ENCODE assay signal across 13 cellular contexts in the genomic region with DNA sequence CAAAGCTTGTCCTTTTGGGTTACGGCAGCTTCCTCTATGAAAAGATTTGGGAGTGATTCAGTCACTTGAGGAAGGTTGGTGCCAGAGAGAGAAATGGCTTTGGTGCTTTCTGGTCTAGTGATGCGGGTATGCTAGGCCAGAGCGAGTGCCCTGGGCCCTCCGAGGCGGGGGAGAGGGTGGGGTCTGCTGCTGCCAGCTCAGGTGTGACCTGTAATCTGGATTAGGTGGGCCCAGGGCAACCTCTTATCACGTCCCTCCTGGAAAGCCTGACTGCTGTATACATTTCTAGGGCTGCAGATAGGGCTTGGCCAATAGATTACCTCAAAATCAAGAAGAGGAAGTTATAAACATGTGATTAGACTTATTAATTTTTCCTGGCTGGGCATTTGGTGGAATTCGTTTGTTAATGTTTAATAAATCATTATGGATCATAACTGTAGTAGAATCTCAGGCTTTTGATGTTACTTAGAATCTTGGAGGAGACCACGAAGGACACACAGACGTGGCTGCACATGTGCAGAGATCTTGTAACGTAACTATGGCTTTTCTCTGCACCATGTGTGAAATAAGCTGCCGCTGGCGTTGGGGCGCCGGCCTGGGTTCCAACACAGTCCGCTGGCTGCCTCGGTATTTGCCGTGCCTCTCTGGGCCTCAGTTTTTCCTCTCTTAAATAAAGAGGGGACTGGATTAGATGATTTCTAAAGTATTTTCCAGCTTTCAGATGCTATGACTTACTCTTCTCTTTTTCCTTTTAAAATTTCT. TPM values are rescaled to one million over a fixed set of nuclear protein-coding genes. Genes with fewer than 3 reads are reported as not detected.
DNase-seq lines count a peak whose midpoint lies in the region; ATAC-seq and TF ChIP-seq lines count a peak whose summit lies in the region.
"Had no signal": no experiment of that assay in that cellular context is flagged by ENCODE, and none has a peak within 500 bp of the region (broad histone marks: within the 10 kb centered on the region; RNA-seq: fewer than 3 reads in every experiment).

No MANE protein-coding gene starts in this region.

- H3K4ac ChIP-seq in mesenchymal stem cell (ENCODE audit: low read depth in 1 of 2, low read length in 2 of 2): no peak overlapping the region

- WGBS in smooth muscle cell (ENCODE audit: low lambda C conversion rate): 90% methylated on average over 17 of the region's 17 CpGs
- 88% methylated on average over 17 of the region's 17 CpGs for WGBS in mesenchymal stem cell

- no peak overlapping the region for H3K9ac ChIP-seq in smooth muscle cell (ENCODE audit: low read depth)
- H3K9ac ChIP-seq in mesenchymal stem cell (ENCODE audit: low read length): no peak overlapping the region

- no peaks in the 10 kb centered on the region for H3K9me3 Mint-ChIP-seq in activated CD4-positive, alpha-beta T cell treated with anti-CD3 and anti-CD28 coated beads, Interleukin-2, amount 10 ng/mL, durations not matched to agents 24 days and 14 days
- H3K9me3 Mint-ChIP-seq in effector memory CD8-positive, alpha-beta T cell: no peaks in the 10 kb centered on the region

- H4K20me1 ChIP-seq in smooth muscle cell (ENCODE audit: low read depth): no peaks in the 10 kb centered on the region

- no peak overlapping the region for H2AK5ac ChIP-seq in mesenchymal stem cell (ENCODE audit: low read length, severe bottlenecking)

- peaks cover 12% of the 10 kb centered on the region for H3K4me1 ChIP-seq in smooth muscle cell (ENCODE audit: low read depth)
- peaks cover 9% of the 10 kb centered on the region for H3K4me1 ChIP-seq in mesenchymal stem cell (ENCODE audit: control insufficient read depth, insufficient read depth, low read depth, low read length)

- intact Hi-C loops in activated CD4-positive, alpha-beta T cell treated with anti-CD3 and anti-CD28 coated beads, Interleukin-2, amount 10 ng/mL, durations not matched to agents 24 days and 14 days (cut with micrococcal nuclease): loop anchor here (5.0 kb wide), 1 partner anchor 33 kb away; no protein-coding TSS in a partner anchor

- no peak overlapping the region for H2BK15ac ChIP-seq in mesenchymal stem cell (ENCODE audit: low read depth, poor library complexity, severe bottlenecking)

- no peak overlapping the region for H2BK5ac ChIP-seq in mesenchymal stem cell (ENCODE audit: low read depth, low read length, poor library complexity, severe bottlenecking)

- H3K36me3 ChIP-seq in smooth muscle cell (ENCODE audit: low read depth): no peaks in the 10 kb centered on the region
- peaks cover 0 to 2% of the 10 kb centered on the region in 2 experiments for H3K36me3 ChIP-seq in mesenchymal stem cell (ENCODE audit: control insufficient read depth in 1 of 2, insufficient read depth in 2 of 2, low read depth in 1 of 2, low read length in 2 of 2)
- H3K36me3 ChIP-seq: thyroid gland had no signal

- H2BK120ac ChIP-seq in mesenchymal stem cell (ENCODE audit: low read depth, low read length): no peak overlapping the region

- H3K79me1 ChIP-seq in mesenchymal stem cell (replicated peaks; ENCODE audit: low read length, poor library complexity, severe bottlenecking): no peaks in the 10 kb centered on the region

- H3K27me3 Mint-ChIP-seq in activated CD4-positive, alpha-beta T cell treated with anti-CD3 and anti-CD28 coated beads, Interleukin-2, amount 10 ng/mL, durations not matched to agents 24 days and 14 days: peaks cover 18% of the 10 kb centered on the region
- H3K27me3 Mint-ChIP-seq in effector memory CD8-positive, alpha-beta T cell: peaks cover 11 to 19% of the 10 kb centered on the region in 2 donors

- no peak overlapping the region for H4K8ac ChIP-seq in mesenchymal stem cell (ENCODE audit: low read length)

- H3K4me2 ChIP-seq in smooth muscle cell (no peak overlapping the region), mesenchymal stem cell (ENCODE audit: low read length, poor library complexity, severe bottlenecking) (no peak overlapping the region)

- H3K23ac ChIP-seq in mesenchymal stem cell (ENCODE audit: low read length in 2 of 2): peak overlapping the region in 1 of 2 experiments; percentile 53

- H3K79me2 ChIP-seq in smooth muscle cell (ENCODE audit: low read depth): no peaks in the 10 kb centered on the region

- H3K27me3 ChIP-seq in smooth muscle cell (ENCODE audit: low read depth) (peaks cover 46% of the 10 kb centered on the region), mesenchymal stem cell (ENCODE audit: control insufficient read depth in 1 of 2, insufficient read depth in 1 of 2, low read length in 2 of 2) (peaks cover 64 to 95% of the 10 kb centered on the region in 2 experiments)
- H3K27me3 ChIP-seq: thyroid gland had no signal

- no peak for DNase-seq in activated CD4-positive, alpha-beta T cell treated with anti-CD3 and anti-CD28 coated beads, Interleukin-2, amount 10 ng/mL, durations not matched to agents 24 days and 14 days
- DNase-seq in activated CD4-positive, alpha-beta T cell treated with anti-CD3 and anti-CD28 coated beads, Interleukin-2, amount 50 U/mL, for 4 hours: no peak
- peak; percentile 38 for DNase-seq in NB4 (ENCODE audit: low read depth)
- no peak for DNase-seq in effector memory CD8-positive, alpha-beta T cell
- DNase-seq in smooth muscle cell (lab: John Stamatoyannopoulos, UW; ENCODE audit: unreplicated experiment): no peak
- DNase-seq in HUDEP-2 (lab: John Stamatoyannopoulos, UW; ENCODE audit: unreplicated experiment in 76 of 76): no peak
- DNase-seq in mesenchymal stem cell: no peak
- DNase-seq: central memory CD4-positive, alpha-beta T cell; NCI-H2081 treated with DMSO at 0.1 percent for 48 hours; stimulated activated CD4-positive, alpha-beta T cell treated with anti-CD3 and anti-CD28 coated beads, Interleukin-1b, Interleukin-23, amount 100 ng/mL, for 48 hours; thyroid gland had no signal

- H3K27ac ChIP-seq in smooth muscle cell (ENCODE audit: low read depth): no peak overlapping the region
- H3K27ac ChIP-seq in mesenchymal stem cell (ENCODE audit: low read length, poor library complexity, severe bottlenecking): no peak overlapping the region

- TF ChIP-seq CTCF in NB4 (IDR thresholded peaks at IDR 0.05; ENCODE audit: low read depth, low read length) (no peak), smooth muscle cell (IDR thresholded peaks at IDR 0.05; ENCODE audit: borderline replicate concordance, insufficient read depth, poor library complexity, severe bottlenecking) (no peak)

- no peak for ATAC-seq in effector memory CD8-positive, alpha-beta T cell (replicated peaks)
- ATAC-seq in GM21381 (IDR thresholded peaks at IDR 0.05; ENCODE audit: unreplicated experiment): no peak

- no peak overlapping the region for H4K91ac ChIP-seq in mesenchymal stem cell (ENCODE audit: low read length)

- peaks cover 53% of the 10 kb centered on the region for H3K36me3 Mint-ChIP-seq in activated CD4-positive, alpha-beta T cell treated with anti-CD3 and anti-CD28 coated beads, Interleukin-2, amount 10 ng/mL, durations not matched to agents 24 days and 14 days (ENCODE audit: low read depth)
- peaks cover 22% of the 10 kb centered on the region for H3K36me3 Mint-ChIP-seq in effector memory CD8-positive, alpha-beta T cell (ENCODE audit: insufficient read depth)

- no peak overlapping the region for H3K14ac ChIP-seq in mesenchymal stem cell (ENCODE audit: low read length in 2 of 2)

- H3K4me1 Mint-ChIP-seq in activated CD4-positive, alpha-beta T cell treated with anti-CD3 and anti-CD28 coated beads, Interleukin-2, amount 10 ng/mL, durations not matched to agents 24 days and 14 days: peaks cover 61% of the 10 kb centered on the region
- peaks cover 39 to 42% of the 10 kb centered on the region in 2 donors for H3K4me1 Mint-ChIP-seq in effector memory CD8-positive, alpha-beta T cell (ENCODE audit: low read depth in 2 of 2)

- peak overlapping the region; percentile 83 for H3K4me3 Mint-ChIP-seq in activated CD4-positive, alpha-beta T cell treated with anti-CD3 and anti-CD28 coated beads, Interleukin-2, amount 10 ng/mL, durations not matched to agents 24 days and 14 days
- peak overlapping the region; percentile 21 to 78 for H3K4me3 Mint-ChIP-seq in effector memory CD8-positive, alpha-beta T cell

- H3K18ac ChIP-seq in mesenchymal stem cell (ENCODE audit: low read depth in 1 of 2, low read length in 2 of 2): no peak overlapping the region

- no peak overlapping the region for H2BK12ac ChIP-seq in mesenchymal stem cell (ENCODE audit: low read length in 2 of 2)

- no peak for TF ChIP-seq POLR2A in NB4 (IDR thresholded peaks at IDR 0.05; ENCODE audit: extremely low read depth, insufficient read length)

- peaks cover 3% of the 10 kb centered on the region for H3F3A ChIP-seq in smooth muscle cell (ENCODE audit: low read depth)

- no peak overlapping the region for H2AFZ ChIP-seq in smooth muscle cell (ENCODE audit: low read depth)
- H2AFZ ChIP-seq in mesenchymal stem cell (ENCODE audit: low read depth, low read length): no peak overlapping the region

- H3K27ac Mint-ChIP-seq in activated CD4-positive, alpha-beta T cell treated with anti-CD3 and anti-CD28 coated beads, Interleukin-2, amount 10 ng/mL, durations not matched to agents 24 days and 14 days: peak overlapping the region; percentile 53
- no peak overlapping the region for H3K27ac Mint-ChIP-seq in effector memory CD8-positive, alpha-beta T cell

- H3K9me3 ChIP-seq in smooth muscle cell (replicated peaks; ENCODE audit: low read depth) (no peaks in the 10 kb centered on the region), mesenchymal stem cell (ENCODE audit: control insufficient read depth, low read length) (no peaks in the 10 kb centered on the region)
- H3K9me3 ChIP-seq: thyroid gland had no signal

- peak overlapping the region; percentile 73 for H3K4me3 ChIP-seq in NB4 (ENCODE audit: low read depth, low read length)
- H3K4me3 ChIP-seq in smooth muscle cell: peak overlapping the region; percentile 68
- H3K4me3 ChIP-seq in mesenchymal stem cell (ENCODE audit: insufficient read depth in 1 of 2, low read depth in 1 of 2, low read length in 2 of 2): no peak overlapping the region

RNA-seq across cellular contexts. Expression of a gene that starts 1.2 kb away (rescaled TPM):
- total RNA-seq in activated CD4-positive, alpha-beta T cell treated with anti-CD3 and anti-CD28 coated beads, Interleukin-2, amount 10 ng/mL, durations not matched to agents 24 days and 14 days: 235 and 248 TPM in 2 replicates
- 1.1 and 3.4 TPM in 2 replicates for total RNA-seq in smooth muscle cell
- 0.88 and 2.6 TPM in 2 replicates for polyA plus RNA-seq in smooth muscle cell
- polyA plus RNA-seq in mesenchymal stem cell (2013, experiment 1 of 2): 0.21 TPM
- 0.08 TPM for polyA plus RNA-seq in mesenchymal stem cell (2013, experiment 2 of 2)
- total RNA-seq: G401 had no signal

Comparison
In these comparisons a context has a peak if more than half of its experiments do, and no peak if none do; other contexts are left out.
1. H3K4me3 ChIP-seq: peak in NB4 (single experiment) and smooth muscle cell (single experiment); none in mesenchymal stem cell (0 of 2).
2. RNA of a gene that starts 1.2 kb away (total RNA-seq): 235 to 248 TPM in activated CD4-positive, alpha-beta T cell treated with anti-CD3 and anti-CD28 coated beads, Interleukin-2, amount 10 ng/mL, durations not matched to agents 24 days and 14 days; 1.1 to 3.4 TPM in smooth muscle cell; every median in the first group is over 10 times any median in the second.